19 cellular contexts compared by ENCODE assay signal in the genomic region with DNA sequence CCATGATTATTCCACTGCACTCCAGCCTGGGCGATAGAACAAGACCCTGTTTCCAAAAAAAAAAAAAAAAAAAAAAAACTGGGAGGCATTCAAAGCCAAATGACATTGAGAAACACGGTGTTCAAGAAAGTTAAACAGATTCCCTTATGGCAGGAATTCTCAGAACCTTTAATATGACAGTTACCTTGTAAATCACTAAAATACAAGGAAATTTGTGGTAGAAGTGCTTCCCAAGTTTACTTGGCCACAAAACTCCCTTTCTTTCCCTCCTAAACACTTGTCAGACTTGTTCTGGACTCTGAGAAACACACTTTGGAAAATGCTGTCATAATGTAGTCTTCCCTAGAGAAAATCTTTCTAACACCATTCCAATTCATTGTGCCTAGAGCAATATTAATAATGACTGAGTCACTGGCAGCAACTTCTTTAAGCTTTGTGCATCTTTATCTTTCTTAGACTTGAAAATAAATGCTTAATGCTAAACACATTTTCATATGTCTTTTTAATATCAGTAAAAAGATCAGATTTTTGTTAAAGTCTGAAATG.
A peak's percentile ranks its signal among the peaks of the same experiment; 100 is the strongest.
DNase-seq lines count a peak whose midpoint lies in the region; ATAC-seq and TF ChIP-seq lines count a peak whose summit lies in the region.
"Had no signal": no experiment of that assay in that cellular context is flagged by ENCODE, and none has a peak within 500 bp of the region (broad histone marks: within the 10 kb centered on the region; RNA-seq: fewer than 3 reads in every experiment).

No MANE protein-coding gene starts in this region.

- TF ChIP-seq POLR2A in testis (IDR thresholded peaks at IDR 0.05), result no peak

- intact Hi-C loops in activated CD4-positive, alpha-beta T cell treated with anti-CD3 and anti-CD28 coated beads, Interleukin-2, amount 10 ng/mL, durations not matched to agents 24 days and 14 days (cut with micrococcal nuclease), result no loop called here
- intact Hi-C loops in testis (cut with DNase I; ENCODE audit: low total_unique reads), result no loop called here

- peaks cover 34% of the 10 kb centered on the region for H3K4me1 Mint-ChIP-seq in activated CD4-positive, alpha-beta T cell treated with anti-CD3 and anti-CD28 coated beads, Interleukin-2, amount 10 ng/mL, durations not matched to agents 24 days and 14 days
- peaks cover 53% of the 10 kb centered on the region for H3K4me1 Mint-ChIP-seq in central memory CD8-positive, alpha-beta T cell
- H3K4me1 Mint-ChIP-seq in nephron, result peaks cover 28% of the 10 kb centered on the region

- no peaks in the 10 kb centered on the region for H3K9me3 Mint-ChIP-seq in activated CD4-positive, alpha-beta T cell treated with anti-CD3 and anti-CD28 coated beads, Interleukin-2, amount 10 ng/mL, durations not matched to agents 24 days and 14 days
- no peaks in the 10 kb centered on the region for H3K9me3 Mint-ChIP-seq in central memory CD8-positive, alpha-beta T cell
- no peaks in the 10 kb centered on the region for H3K9me3 Mint-ChIP-seq in nephron
- H3K9me3 Mint-ChIP-seq: neural crest cell; stimulated activated naive CD8-positive, alpha-beta T cell treated with anti-CD3 and anti-CD28 coated beads, Interleukin-15, Interleukin-2, amounts not matched to agents 100 ng/mL and 50 ng/mL, for 24 hours; T-helper 2 cell treated with Interferon-gamma antibody and Interleukin-4, amounts not matched to agents 5 μg/mL and 100 μg/mL, for 36 hours had no signal

- H3K4me1 ChIP-seq in testis, result no peaks in the 10 kb centered on the region

- no peak for ATAC-seq in central memory CD8-positive, alpha-beta T cell (replicated peaks; ENCODE audit: extremely low read depth, poor library complexity, severe bottlenecking)
- ATAC-seq in HG03571 (IDR thresholded peaks at IDR 0.05; ENCODE audit: unreplicated experiment), result no peak
- ATAC-seq: GM12878, K562, upper lobe of right lung had no signal

- no peak overlapping the region for H3K27ac ChIP-seq in testis
- H3K27ac ChIP-seq: HL-60, upper lobe of right lung had no signal

- no peak overlapping the region for H3K4me3 Mint-ChIP-seq in activated CD4-positive, alpha-beta T cell treated with anti-CD3 and anti-CD28 coated beads, Interleukin-2, amount 10 ng/mL, durations not matched to agents 24 days and 14 days
- H3K4me3 Mint-ChIP-seq in central memory CD8-positive, alpha-beta T cell, result no peak overlapping the region
- H3K4me3 Mint-ChIP-seq in nephron, result no peak overlapping the region
- H3K4me3 Mint-ChIP-seq: neural crest cell; stimulated activated naive CD8-positive, alpha-beta T cell treated with anti-CD3 and anti-CD28 coated beads, Interleukin-15, Interleukin-2, amounts not matched to agents 100 ng/mL and 50 ng/mL, for 24 hours; T-helper 2 cell treated with Interferon-gamma antibody and Interleukin-4, amounts not matched to agents 5 μg/mL and 100 μg/mL, for 36 hours had no signal

- no peak for TF ChIP-seq CTCF in LNCaP clone FGC (IDR thresholded peaks at IDR 0.05; ENCODE audit: control insufficient read depth, extremely low read depth, insufficient read depth)
- TF ChIP-seq CTCF in nephron (IDR thresholded peaks at IDR 0.05; ENCODE audit: unreplicated experiment in 3 of 3), result no peak
- TF ChIP-seq CTCF in testis (IDR thresholded peaks at IDR 0.05), result no peak

- WGBS in testis, 2 donors, result 59 to 63% methylated on average over 2 of the region's 2 CpGs

- H3K4me3 ChIP-seq in LNCaP clone FGC (ENCODE audit: low read depth, low read length), result no peak overlapping the region
- H3K4me3 ChIP-seq in testis, result no peak overlapping the region
- H3K4me3 ChIP-seq: GM12878, K562, upper lobe of right lung had no signal

- H3K9me3 ChIP-seq in testis, result no peaks in the 10 kb centered on the region
- H3K9me3 ChIP-seq: upper lobe of right lung had no signal

- no peaks in the 10 kb centered on the region for H3K36me3 ChIP-seq in testis (ENCODE audit: low read depth, missing control alignments)
- H3K36me3 ChIP-seq: upper lobe of right lung had no signal

- no peaks in the 10 kb centered on the region for H3K27me3 ChIP-seq in testis
- H3K27me3 ChIP-seq: upper lobe of right lung had no signal

- no peak for DNase-seq in activated CD4-positive, alpha-beta T cell treated with anti-CD3 and anti-CD28 coated beads, Interleukin-2, amount 10 ng/mL, durations not matched to agents 24 days and 14 days
- no peak for DNase-seq in activated CD4-positive, alpha-beta T cell treated with anti-CD3 and anti-CD28 coated beads for 4 hours
- DNase-seq in LNCaP clone FGC (ENCODE audit: low read depth) (peak; percentile 71), testis (no peak), dermis blood vessel endothelial cell (no peak)
- no peak for DNase-seq in central memory CD8-positive, alpha-beta T cell (ENCODE audit: low spot score in 2 of 2)
- DNase-seq: activated CD4-positive, alpha-beta T cell treated with anti-CD3 and anti-CD28 coated beads for 1 hour; aorta; GOT3; Right ventricle myocardium superior; upper lobe of right lung had no signal

- peak overlapping the region; percentile 76 for H3K27ac Mint-ChIP-seq in activated CD4-positive, alpha-beta T cell treated with anti-CD3 and anti-CD28 coated beads, Interleukin-2, amount 10 ng/mL, durations not matched to agents 24 days and 14 days
- H3K27ac Mint-ChIP-seq in central memory CD8-positive, alpha-beta T cell (ENCODE audit: low read depth), result peak overlapping the region; percentile 61
- H3K27ac Mint-ChIP-seq in nephron, result peak overlapping the region; percentile 34 to 73 (median 51)
- H3K27ac Mint-ChIP-seq: T-helper 2 cell treated with Interferon-gamma antibody and Interleukin-4, amounts not matched to agents 5 μg/mL and 100 μg/mL, for 36 hours had no signal

- H3K36me3 Mint-ChIP-seq in activated CD4-positive, alpha-beta T cell treated with anti-CD3 and anti-CD28 coated beads, Interleukin-2, amount 10 ng/mL, durations not matched to agents 24 days and 14 days (ENCODE audit: low read depth), result peaks cover 11% of the 10 kb centered on the region
- peaks cover 14% of the 10 kb centered on the region for H3K36me3 Mint-ChIP-seq in central memory CD8-positive, alpha-beta T cell (ENCODE audit: insufficient read depth)
- H3K36me3 Mint-ChIP-seq in nephron (ENCODE audit: low read depth), result no peaks in the 10 kb centered on the region

- H3K27me3 Mint-ChIP-seq in activated CD4-positive, alpha-beta T cell treated with anti-CD3 and anti-CD28 coated beads, Interleukin-2, amount 10 ng/mL, durations not matched to agents 24 days and 14 days, result no peaks in the 10 kb centered on the region
- H3K27me3 Mint-ChIP-seq in central memory CD8-positive, alpha-beta T cell, result no peaks in the 10 kb centered on the region
- H3K27me3 Mint-ChIP-seq in nephron (ENCODE audit: low read depth), result no peaks in the 10 kb centered on the region
- H3K27me3 Mint-ChIP-seq: stimulated activated naive CD8-positive, alpha-beta T cell treated with anti-CD3 and anti-CD28 coated beads, Interleukin-15, Interleukin-2, amounts not matched to agents 100 ng/mL and 50 ng/mL, for 24 hours had no signal
